In genomic region chr11:77300028-77300427, GRCh38 we compare ENCODE assay signal across 14 cellular contexts. TPM values are rescaled to one million over a fixed set of nuclear protein-coding genes. Genes with fewer than 3 reads are reported as not detected.
A peak's percentile ranks its signal among the peaks of the same experiment; 100 is the strongest.
DNase-seq lines count a peak whose midpoint lies in the region; ATAC-seq and TF ChIP-seq lines count a peak whose summit lies in the region.
"Not testable (repeated sequence)": the region's sequence is repeated elsewhere in the genome, so short reads cannot be mapped to it uniquely, and the experiment has no call there.
"Had no signal": no experiment of that assay in that cellular context is flagged by ENCODE, and none has a peak within 500 bp of the region (broad histone marks: within the 10 kb centered on the region; RNA-seq: fewer than 3 reads in every experiment).

No MANE protein-coding gene starts in this region.

- RAD21 ChIA-PET in HCT116 (lab: Charles Lee; ENCODE audit: low non-redundant PET in 1 of 2, low total read pairs in 2 of 2, uncharacterized antibody in 2 of 2, unreplicated experiment in 2 of 2): not testable (repeated sequence)

- TF ChIP-seq POLR2A in HCT116 (IDR thresholded peaks at IDR 0.05; ENCODE audit: borderline replicate concordance, extremely low read depth, insufficient read depth, insufficient read length); erythroblast (IDR thresholded peaks at IDR 0.05; ENCODE audit: low read length): not testable (repeated sequence)

- not testable (repeated sequence) for H3K4me3 ChIP-seq in HCT116 (replicated peaks in 1 of 2; ENCODE audit: low read depth in 1 of 2, low read length in 2 of 2); SJCRH30

- not testable (repeated sequence) for TF ChIP-seq CTCF in HCT116 (IDR thresholded peaks at IDR 0.05 in 2 of 3, conservative IDR thresholded peaks at IDR 0.05 in 1 of 3; ENCODE audit: borderline replicate concordance in 1 of 3, insufficient read depth in 1 of 3, low read depth in 2 of 3, low read length in 2 of 3)

- TF ChIP-seq RAD21 in HCT116 (IDR thresholded peaks at IDR 0.05; ENCODE audit: low read depth): not testable (repeated sequence)

- H3K9me3 Mint-ChIP-seq in activated naive CD4-positive, alpha-beta T cell treated with anti-CD3 and anti-CD28 coated beads for 36 hours: not testable (repeated sequence)

- H3K9me3 ChIP-seq in HCT116 (ENCODE audit: control insufficient read depth in 1 of 2, insufficient read depth in 1 of 2, low read depth in 1 of 2, low read length in 2 of 2); SJCRH30 (replicated peaks): not testable (repeated sequence)

- ATAC-seq in HCT116: peak; percentile 94
- peak; percentile 93 for ATAC-seq in left colon

- H3K4me1 Mint-ChIP-seq in activated naive CD4-positive, alpha-beta T cell treated with anti-CD3 and anti-CD28 coated beads for 36 hours (ENCODE audit: low read depth): not testable (repeated sequence)

- not testable (repeated sequence) for H3K27me3 Mint-ChIP-seq in activated naive CD4-positive, alpha-beta T cell treated with anti-CD3 and anti-CD28 coated beads for 36 hours (ENCODE audit: low read depth)

- H3K27ac ChIP-seq in HCT116 (ENCODE audit: low read depth, low read length); SJCRH30: not testable (repeated sequence)

- not testable (repeated sequence) for H3K9ac ChIP-seq in HCT116 (ENCODE audit: low read length)

- H3K27me3 ChIP-seq in HCT116 (ENCODE audit: insufficient read depth, low read length); SJCRH30: not testable (repeated sequence)

- H4K20me1 ChIP-seq in HCT116 (ENCODE audit: insufficient read depth): not testable (repeated sequence)

- H3K36me3 ChIP-seq in HCT116 (ENCODE audit: control insufficient read depth in 1 of 2, insufficient read depth in 2 of 2, low read length in 2 of 2); SJCRH30: not testable (repeated sequence)

- H3K4me3 Mint-ChIP-seq in activated naive CD4-positive, alpha-beta T cell treated with anti-CD3 and anti-CD28 coated beads for 36 hours: not testable (repeated sequence)

- H3K4me2 ChIP-seq in HCT116 (ENCODE audit: low read length): peak overlapping the region; percentile 34

- POLR2A ChIA-PET in HCT116 (lab: Charles Lee): not testable (repeated sequence)

- DNase-seq in ACHN (peak; percentile 5), HCT116 (ENCODE audit: low read depth, low spot score) (peak; percentile 79), NCI-H69 (lab: John Stamatoyannopoulos, UW) (peak; percentile 37), SJCRH30 (peak; percentile 17 to 19), erythroblast (lab: John Stamatoyannopoulos, UW) (peak; percentile 39 to 76), left colon (peak in 1 of 2 donors; percentile 51)
- peak; percentile 36 for DNase-seq in activated naive CD4-positive, alpha-beta T cell treated with anti-CD3 and anti-CD28 coated beads for 36 hours
- DNase-seq in stimulated activated CD4-positive, alpha-beta T cell treated with anti-CD3 and anti-CD28 coated beads, Interleukin-1b, Interleukin-23, amount 100 ng/mL, for 48 hours: peak; percentile 21

- in situ Hi-C loops in ACHN (cut with HindIII; ENCODE audit: low pct_ligation_motif_present, low pct_unique_long_range_greater_than_20kb, low sequenced_read_pairs): not testable (repeated sequence)

- not testable (repeated sequence) for BruUV-seq in HCT116 (replicated peaks; lab: Mats Ljungman, UMichigan)

- not testable (repeated sequence) for H3K9me2 ChIP-seq in HCT116 (ENCODE audit: insufficient read depth)

- not testable (repeated sequence) for H3K36me3 Mint-ChIP-seq in activated naive CD4-positive, alpha-beta T cell treated with anti-CD3 and anti-CD28 coated beads for 36 hours (ENCODE audit: low read depth)

- H3K4me1 ChIP-seq in HCT116 (ENCODE audit: control insufficient read depth in 1 of 2, insufficient read depth in 2 of 2, low read length in 2 of 2): peaks cover 0 to 18% of the 10 kb centered on the region in 2 experiments; a peak in 2 of 4 replicates
- H3K4me1 ChIP-seq in SJCRH30: not testable (repeated sequence)

- CTCF ChIA-PET in HCT116 (lab: Charles Lee); activated naive CD4-positive, alpha-beta T cell treated with anti-CD3 and anti-CD28 coated beads for 36 hours (lab: Charles Lee): not testable (repeated sequence)

- intact Hi-C loops in HCT116 (cut with micrococcal nuclease); activated naive CD4-positive, alpha-beta T cell treated with anti-CD3 and anti-CD28 coated beads for 36 hours (cut with micrococcal nuclease); left colon (cut with DNase I, micrococcal nuclease): not testable (repeated sequence)

- peak overlapping the region; percentile 62 for H2AFZ ChIP-seq in HCT116 (ENCODE audit: low read depth, low read length, poor library complexity, severe bottlenecking)

- H3K27ac Mint-ChIP-seq in activated naive CD4-positive, alpha-beta T cell treated with anti-CD3 and anti-CD28 coated beads for 36 hours: not testable (repeated sequence)

- H3K79me2 ChIP-seq in HCT116 (ENCODE audit: insufficient read depth, low read length): not testable (repeated sequence)

TF ChIP-seq in HCT116, 20 proteins besides CTCF, POLR2A, EP300 and RAD21:
- TF ChIP-seq SP1 (IDR thresholded peaks at IDR 0.05; ENCODE audit: low read depth) (peak; percentile 49; the same call in 1 of the 2 replicates), JUND (IDR thresholded peaks at IDR 0.05) (peak; percentile 72), FOSL1 (IDR thresholded peaks at IDR 0.05; ENCODE audit: low read depth) (peak; percentile 74), MAX (IDR thresholded peaks at IDR 0.05) (peak; percentile 79), POLR2AphosphoS5 (IDR thresholded peaks at IDR 0.05; ENCODE audit: low read depth, low read length) (0 out of 2 replicates have a peak, but pooled peaks have one; percentile 18)
TF ChIP-seq in HCT116: peak in this region for 5; not testable (repeated sequence) for 15.

RNA-seq across cellular contexts. Expression of gene GDPD4, which starts 1.5 kb away (rescaled TPM):
- total RNA-seq in HCT116 (2021; ENCODE audit: unreplicated experiment): not detected
- polyA plus RNA-seq in HCT116 (2012): not detected in 2 replicates
- total RNA-seq in SJCRH30 (2014; rRNA removed; shearing (Covaris generic)): not detected in 2 replicates
- not detected for total RNA-seq in activated naive CD4-positive, alpha-beta T cell treated with anti-CD3 and anti-CD28 coated beads for 36 hours
- not detected for total RNA-seq in left colon
- total RNA-seq: activated B cell treated with CpG ODN at 0.5 μM for 24 hours, cardiac septum, G401, lung, pulmonary artery endothelial cell had no signal
- polyA plus RNA-seq: BJ, lung had no signal
